Comparison of ENCODE assay signal across 8 cellular contexts in genomic region chr6:11232968-11233626, GRCh38. TPM values are rescaled to one million over a fixed set of nuclear protein-coding genes. Genes with fewer than 3 reads are reported as not detected.
DNase-seq lines count a peak whose midpoint lies in the region; ATAC-seq and TF ChIP-seq lines count a peak whose summit lies in the region.

No MANE protein-coding gene starts in this region.

- in situ Hi-C loops in GM13976 (cut with MboI; ENCODE audit: low sequenced_read_pairs, unreplicated experiment) = no loop called here

- peak; percentile 15 to 24 for ATAC-seq in activated T-cell treated with anti-CD3 and anti-CD28 coated beads, Interleukin-2, amount 50 U/mL, for 4 hours

- H3K79me2 ChIP-seq in hepatocyte = peaks cover 29% of the 10 kb centered on the region

- H3K27me3 ChIP-seq in hepatocyte = no peaks in the 10 kb centered on the region

- H3K36me3 ChIP-seq in hepatocyte (replicated peaks; ENCODE audit: insufficient read depth, low read depth) = no peaks in the 10 kb centered on the region

- no peak for DNase-seq in activated T-cell treated with anti-CD3 and anti-CD28 coated beads, Interleukin-2, amount 50 U/mL, for 4 hours
- DNase-seq in activated T-cell treated with anti-CD3 and anti-CD28 coated beads for 4 hours = no peak
- no peak for DNase-seq in activated T-helper 2 cell treated with anti-CD3 and anti-CD28 coated beads, Interferon-gamma antibody, Interleukin-2, Interleukin-4, amounts not matched to agents 10 μg/mL and 5 μg/mL and 100 μg/mL, durations not matched to agents 14 hours and 24 hours and 36 hours (ENCODE audit: low spot score)
- DNase-seq in hepatocyte (ENCODE audit: low spot score) = peak; percentile 55
- DNase-seq in kidney tubule cell (ENCODE audit: low spot score) = no peak
- DNase-seq in GM13976 (ENCODE audit: low spot score) = no peak

- no peaks in the 10 kb centered on the region for H3K27me3 Mint-ChIP-seq in activated T-cell treated with anti-CD3 and anti-CD28 coated beads, Interleukin-2, amount 50 U/mL, for 4 hours (ENCODE audit: low read depth)
- H3K27me3 Mint-ChIP-seq in IgD-negative memory B cell = no peaks in the 10 kb centered on the region
- no peaks in the 10 kb centered on the region for H3K27me3 Mint-ChIP-seq in activated T-helper 2 cell treated with anti-CD3 and anti-CD28 coated beads, Interferon-gamma antibody, Interleukin-2, Interleukin-4, amounts not matched to agents 10 μg/mL and 5 μg/mL and 100 μg/mL, durations not matched to agents 14 hours and 24 hours and 36 hours (ENCODE audit: low read depth)

- H2AFZ ChIP-seq in hepatocyte = peak overlapping the region; percentile 19

- H3K9me2 ChIP-seq in hepatocyte (replicated peaks; ENCODE audit: insufficient read depth) = no peaks in the 10 kb centered on the region

- no peak for TF ChIP-seq CTCF in hepatocyte (IDR thresholded peaks at IDR 0.05; ENCODE audit: poor library complexity)
- no peak for TF ChIP-seq CTCF in GM13976 (IDR thresholded peaks at IDR 0.05; ENCODE audit: borderline replicate concordance, control extremely low read depth, extremely low read depth, insufficient read depth, missing control alignments)

- H3K4me3 ChIP-seq in hepatocyte = peak overlapping the region; percentile 17
- H3K4me3 ChIP-seq in skin epidermis = peak overlapping the region; percentile 30 to 56 (median 51)

- intact Hi-C loops in activated T-helper 2 cell treated with anti-CD3 and anti-CD28 coated beads, Interferon-gamma antibody, Interleukin-2, Interleukin-4, amounts not matched to agents 10 μg/mL and 5 μg/mL and 100 μg/mL, durations not matched to agents 14 hours and 24 hours and 36 hours (cut with micrococcal nuclease) = loop anchor here (1.0 to 10.0 kb wide), 10 partner anchors 9 to 304 kb away; partner anchors contain the start of genes SMIM13 and TMEM170B

- H3K27ac Mint-ChIP-seq in IgD-negative memory B cell = peak overlapping the region; percentile 88 to 98 (median 95)
- H3K27ac Mint-ChIP-seq in activated T-helper 2 cell treated with anti-CD3 and anti-CD28 coated beads, Interferon-gamma antibody, Interleukin-2, Interleukin-4, amounts not matched to agents 10 μg/mL and 5 μg/mL and 100 μg/mL, durations not matched to agents 14 hours and 24 hours and 36 hours = peak overlapping the region; percentile 99

- H3K4me1 ChIP-seq in hepatocyte (ENCODE audit: insufficient read depth) = peaks cover 26% of the 10 kb centered on the region

- no peaks in the 10 kb centered on the region for H3K9me3 Mint-ChIP-seq in activated T-cell treated with anti-CD3 and anti-CD28 coated beads, Interleukin-2, amount 50 U/mL, for 4 hours
- H3K9me3 Mint-ChIP-seq in IgD-negative memory B cell = no peaks in the 10 kb centered on the region
- H3K9me3 Mint-ChIP-seq in activated T-helper 2 cell treated with anti-CD3 and anti-CD28 coated beads, Interferon-gamma antibody, Interleukin-2, Interleukin-4, amounts not matched to agents 10 μg/mL and 5 μg/mL and 100 μg/mL, durations not matched to agents 14 hours and 24 hours and 36 hours = no peaks in the 10 kb centered on the region

- peak overlapping the region; percentile 93 for H3K4me3 Mint-ChIP-seq in activated T-cell treated with anti-CD3 and anti-CD28 coated beads, Interleukin-2, amount 50 U/mL, for 4 hours
- peak overlapping the region; percentile 90 to 95 (median 92) for H3K4me3 Mint-ChIP-seq in IgD-negative memory B cell
- peak overlapping the region; percentile 93 for H3K4me3 Mint-ChIP-seq in activated T-helper 2 cell treated with anti-CD3 and anti-CD28 coated beads, Interferon-gamma antibody, Interleukin-2, Interleukin-4, amounts not matched to agents 10 μg/mL and 5 μg/mL and 100 μg/mL, durations not matched to agents 14 hours and 24 hours and 36 hours (ENCODE audit: low read depth)

- H4K20me1 ChIP-seq in hepatocyte (ENCODE audit: insufficient read depth, poor library complexity, severe bottlenecking) = peaks cover 5% of the 10 kb centered on the region

- H3K27ac ChIP-seq in hepatocyte (peak overlapping the region; percentile 92), skin epidermis (peak overlapping the region in 20 of 21 experiments; percentile 16 to 87 (median 79))

- peaks cover 2% of the 10 kb centered on the region for H3K36me3 Mint-ChIP-seq in activated T-cell treated with anti-CD3 and anti-CD28 coated beads, Interleukin-2, amount 50 U/mL, for 4 hours (ENCODE audit: insufficient read depth)
- H3K36me3 Mint-ChIP-seq in IgD-negative memory B cell = peaks cover 6% of the 10 kb centered on the region
- H3K36me3 Mint-ChIP-seq in activated T-helper 2 cell treated with anti-CD3 and anti-CD28 coated beads, Interferon-gamma antibody, Interleukin-2, Interleukin-4, amounts not matched to agents 10 μg/mL and 5 μg/mL and 100 μg/mL, durations not matched to agents 14 hours and 24 hours and 36 hours (ENCODE audit: low read depth) = peaks cover 19% of the 10 kb centered on the region

- H3K4me2 ChIP-seq in hepatocyte = peak overlapping the region; percentile 77

- 17% methylated on average over 18 of the region's 18 CpGs for WGBS in hepatocyte (ENCODE audit: low lambda C conversion rate, missing lambda C conversion rate)

- peaks cover 71% of the 10 kb centered on the region for H3K4me1 Mint-ChIP-seq in activated T-cell treated with anti-CD3 and anti-CD28 coated beads, Interleukin-2, amount 50 U/mL, for 4 hours (ENCODE audit: low read depth)
- peaks cover 30 to 45% (median 40%) of the 10 kb centered on the region in 3 donors for H3K4me1 Mint-ChIP-seq in IgD-negative memory B cell
- H3K4me1 Mint-ChIP-seq in activated T-helper 2 cell treated with anti-CD3 and anti-CD28 coated beads, Interferon-gamma antibody, Interleukin-2, Interleukin-4, amounts not matched to agents 10 μg/mL and 5 μg/mL and 100 μg/mL, durations not matched to agents 14 hours and 24 hours and 36 hours (ENCODE audit: low read depth) = peaks cover 60% of the 10 kb centered on the region

- no peaks in the 10 kb centered on the region for H3K9me3 ChIP-seq in hepatocyte (ENCODE audit: low read depth)

RNA-seq across cellular contexts. Expression of gene NEDD9, which starts 0.6 kb away (rescaled TPM):
- total RNA-seq in activated T-cell treated with anti-CD3 and anti-CD28 coated beads, Interleukin-2, amount 50 U/mL, for 4 hours = 10 to 100 TPM; 19.1 to 31.6 (median 31.5) TPM
- 32.4 TPM for polyA plus RNA-seq in IgD-negative memory B cell
- 34.5 and 35.0 TPM in 2 replicates for total RNA-seq in activated T-helper 2 cell treated with anti-CD3 and anti-CD28 coated beads, Interferon-gamma antibody, Interleukin-2, Interleukin-4, amounts not matched to agents 10 μg/mL and 5 μg/mL and 100 μg/mL, durations not matched to agents 14 hours and 24 hours and 36 hours
- total RNA-seq in hepatocyte = 55.1 and 57.3 TPM in 2 replicates
- polyA plus RNA-seq in hepatocyte = 59.3 and 67.1 TPM in 2 replicates
